Comparison of ENCODE assay signal across 2 cellular contexts in genomic region chr6:83055366-83055964, GRCh38.
A peak's percentile ranks its signal among the peaks of the same experiment; 100 is the strongest.
TF ChIP-seq lines count a peak whose summit lies in the region.

No MANE protein-coding gene starts in this region.

TF ChIP-seq in IMR-90, 13 proteins besides CTCF, POLR2A, EP300 and RAD21 (continued from another document):
- TF ChIP-seq MAFK (IDR thresholded peaks at IDR 0.05; ENCODE audit: low read depth, low read length) = no peak
- TF ChIP-seq CEBPB (IDR thresholded peaks at IDR 0.05; ENCODE audit: low read depth, low read length) = no peak
- TF ChIP-seq MXI1 (IDR thresholded peaks at IDR 0.05; ENCODE audit: borderline replicate concordance, low read depth, low read length) = no peak
- TF ChIP-seq SMC3 (IDR thresholded peaks at IDR 0.05; ENCODE audit: low read depth, low read length) = peak; percentile 89

TF ChIP-seq in SK-N-SH, 30 proteins besides CTCF, POLR2A, EP300 and RAD21 (continued from another document):
- TF ChIP-seq FOSL2 (IDR thresholded peaks at IDR 0.05; ENCODE audit: borderline replicate concordance, low read depth) = no peak
- 0 out of 2 replicates have a peak, but pooled peaks have one; percentile 17 for TF ChIP-seq RFX5 (IDR thresholded peaks at IDR 0.05; ENCODE audit: low read length)
